ENCODE assay signal across 8 cellular contexts in genomic region chr16:1308977-1309885, GRCh38. TPM values are rescaled to one million over a fixed set of nuclear protein-coding genes. Genes with fewer than 3 reads are reported as not detected.
DNase-seq lines count a peak whose midpoint lies in the region; ATAC-seq and TF ChIP-seq lines count a peak whose summit lies in the region.

Gene UBE2I (plus strand): TSS chr16:1309636. CDS start chr16:1314031, 4,395 bp downstream.

- H3K4me3 Mint-ChIP-seq in activated T-cell treated with anti-CD3 and anti-CD28 coated beads, Interleukin-2, amount 50 U/mL, for 4 hours: peak within 1 kb of the TSS; percentile 99

- H3K9me3 ChIP-seq in Panc1 (ENCODE audit: control insufficient read depth, insufficient read depth, low read depth, low read length) (no peaks in the 10 kb centered on the region), esophagus (ENCODE audit: control insufficient read depth in 2 of 2, insufficient read depth in 1 of 2, low read depth in 1 of 2, low read length in 1 of 2) (no peaks in the 10 kb centered on the region), mucosa of stomach (ENCODE audit: control insufficient read depth, low read length) (no peaks in the 10 kb centered on the region)

- CTCF ChIA-PET in Panc1 (lab: Charles Lee): interaction anchor here (0.6 kb wide), 1 partner anchor 234 kb away, joined by 4 read pairs; no protein-coding TSS in a partner anchor

- peaks cover 11% of the 10 kb centered on the region for H3K36me3 Mint-ChIP-seq in activated T-cell treated with anti-CD3 and anti-CD28 coated beads, Interleukin-2, amount 50 U/mL, for 4 hours (ENCODE audit: insufficient read depth)

- H3K4me1 Mint-ChIP-seq in activated T-cell treated with anti-CD3 and anti-CD28 coated beads, Interleukin-2, amount 50 U/mL, for 4 hours (ENCODE audit: low read depth): peaks cover 46% of the 10 kb centered on the region

- H3K9ac ChIP-seq in KMS-11 (peak within 1 kb of the TSS; percentile 100), mucosa of stomach (ENCODE audit: low read length) (peak within 1 kb of the TSS; percentile 97)

- TF ChIP-seq CTCF in KMS-11 (conservative IDR thresholded peaks at IDR 0.05; ENCODE audit: low read depth, low read length) (no peak), Panc1 (IDR thresholded peaks at IDR 0.05) (no peak)

- H2AFZ ChIP-seq in KMS-11 (ENCODE audit: low read depth): peak within 1 kb of the TSS; percentile 85

- peaks cover 6% of the 10 kb centered on the region; the same call in 1 of the 2 replicates for H3K36me3 ChIP-seq in KMS-11 (ENCODE audit: insufficient read depth)
- H3K36me3 ChIP-seq in Panc1 (ENCODE audit: control insufficient read depth, insufficient read depth, low read length): peaks cover 6% of the 10 kb centered on the region
- H3K36me3 ChIP-seq in esophagus (ENCODE audit: control insufficient read depth in 2 of 2, insufficient read depth in 2 of 2, low read length in 1 of 2): peaks cover 6 to 19% of the 10 kb centered on the region in 2 donors
- H3K36me3 ChIP-seq in mucosa of stomach (ENCODE audit: control insufficient read depth, insufficient read depth, low read length): no peaks in the 10 kb centered on the region

- peak within 1 kb of the TSS; percentile 99 for H3K27ac ChIP-seq in KMS-11
- H3K27ac ChIP-seq in Panc1 (ENCODE audit: low read length): peak within 1 kb of the TSS; percentile 97
- peak within 1 kb of the TSS; percentile 89 to 97 for H3K27ac ChIP-seq in esophagus (ENCODE audit: low read depth in 2 of 2, low read length in 1 of 2)

- ATAC-seq in GM21723 (IDR thresholded peaks at IDR 0.05; ENCODE audit: unreplicated experiment) (peak; percentile 54), Panc1 (peak; percentile 90)
- peak; percentile 73 to 75 for ATAC-seq in activated T-cell treated with anti-CD3 and anti-CD28 coated beads, Interleukin-2, amount 50 U/mL, for 4 hours

- no TSS peak for BruUV-seq in Panc1 (replicated peaks; lab: Mats Ljungman, UMichigan)

- WGBS in esophagus, 2 donors: 1% methylated on average over 72 to 117 of the region's 117 CpGs

- no peaks in the 10 kb centered on the region for H3K27me3 Mint-ChIP-seq in activated T-cell treated with anti-CD3 and anti-CD28 coated beads, Interleukin-2, amount 50 U/mL, for 4 hours (ENCODE audit: low read depth)

- no peaks in the 10 kb centered on the region for H3K9me3 Mint-ChIP-seq in activated T-cell treated with anti-CD3 and anti-CD28 coated beads, Interleukin-2, amount 50 U/mL, for 4 hours

- in situ Hi-C loops in Panc1 (cut with HindIII; ENCODE audit: low pct_unique_long_range_greater_than_20kb, low sequenced_read_pairs): no loop called here

- peaks cover 21% of the 10 kb centered on the region for H3K4me1 ChIP-seq in KMS-11 (ENCODE audit: low read depth, poor library complexity, severe bottlenecking)
- H3K4me1 ChIP-seq in Panc1 (ENCODE audit: control insufficient read depth, insufficient read depth, low read length): peaks cover 10% of the 10 kb centered on the region
- peaks cover 12 to 21% of the 10 kb centered on the region in 2 donors for H3K4me1 ChIP-seq in esophagus (ENCODE audit: control insufficient read depth in 2 of 2, insufficient read depth in 2 of 2, low read length in 1 of 2)
- H3K4me1 ChIP-seq in mucosa of stomach (ENCODE audit: control insufficient read depth, insufficient read depth, low read length): peaks cover 21% of the 10 kb centered on the region

- intact Hi-C loops in Panc1 (cut with micrococcal nuclease; ENCODE audit: unreplicated experiment): no loop called here

- H4K20me1 ChIP-seq in KMS-11 (ENCODE audit: insufficient read depth): peaks cover 38% of the 10 kb centered on the region

- peak within 1 kb of the TSS; percentile 99 for H3K4me2 ChIP-seq in KMS-11

- peak; percentile 96 for DNase-seq in DMS53 (lab: John Stamatoyannopoulos, UW)
- peak; percentile 96 for DNase-seq in Panc1 (ENCODE audit: low read depth, low spot score)
- peak; percentile 96 for DNase-seq in activated T-cell treated with anti-CD3 and anti-CD28 coated beads, Interleukin-2, amount 50 U/mL, for 4 hours
- peak; percentile 99 for DNase-seq in stimulated activated CD8-positive, alpha-beta memory T cell treated with anti-CD3 and anti-CD28 coated beads, Interleukin-4, amount 100 ng/mL, for 48 hours

- H3K4me3 ChIP-seq in KMS-11 (IDR thresholded peaks at IDR 0.05; ENCODE audit: insufficient read depth, low read depth, low read length) (no peak within 1 kb of the TSS), Panc1 (ENCODE audit: low read depth in 2 of 2, low read length in 2 of 2) (peak within 1 kb of the TSS; percentile 87 to 99), esophagus (ENCODE audit: low read depth in 1 of 2, low read length in 2 of 2) (peak within 1 kb of the TSS; percentile 70 to 88), mucosa of stomach (ENCODE audit: low read length) (peak within 1 kb of the TSS; percentile 44)

- POLR2A ChIA-PET in Panc1 (lab: Charles Lee): interaction anchor here (0.7 kb wide), 1 partner anchor 94 kb away, joined by 9 read pairs; no protein-coding TSS in a partner anchor

- H3K79me2 ChIP-seq in KMS-11 (ENCODE audit: insufficient read depth, low read depth): peaks cover 44% of the 10 kb centered on the region

- H3K27me3 ChIP-seq in KMS-11 (ENCODE audit: insufficient read depth, low read depth) (no peaks in the 10 kb centered on the region), Panc1 (ENCODE audit: control insufficient read depth, insufficient read depth, low read length) (no peaks in the 10 kb centered on the region), esophagus (ENCODE audit: control insufficient read depth in 1 of 2, insufficient read depth in 2 of 2, low read length in 2 of 2) (no peaks in the 10 kb centered on the region), mucosa of stomach (ENCODE audit: control insufficient read depth, insufficient read depth, low read length) (no peaks in the 10 kb centered on the region)

RNA-seq across cellular contexts. Expression of gene UBE2I, which starts in this region (rescaled TPM):
- 198 TPM for total RNA-seq in Panc1 (2021; ENCODE audit: unreplicated experiment)
- polyA plus RNA-seq in Panc1 (2012; ENCODE audit: insufficient read length): 166 TPM
- total RNA-seq in activated T-cell treated with anti-CD3 and anti-CD28 coated beads, Interleukin-2, amount 50 U/mL, for 4 hours: 100 to 1,000 TPM; 234 to 251 (median 247) TPM
- polyA plus RNA-seq in esophagus: 10 to 100 TPM; 35.4 to 56.9 TPM
